13 cellular contexts compared by ENCODE assay signal in genomic region chr20:37669773-37670236, GRCh38. TPM values are rescaled to one million over a fixed set of nuclear protein-coding genes. Genes with fewer than 3 reads are reported as not detected.
DNase-seq lines count a peak whose midpoint lies in the region; ATAC-seq and TF ChIP-seq lines count a peak whose summit lies in the region.
"Had no signal": no experiment of that assay in that cellular context is flagged by ENCODE, and none has a peak within 500 bp of the region (broad histone marks: within the 10 kb centered on the region; RNA-seq: fewer than 3 reads in every experiment).

No MANE protein-coding gene starts in this region.

- TF ChIP-seq CTCF in glutamatergic neuron (IDR thresholded peaks at IDR 0.05; ENCODE audit: partially characterized antibody, unreplicated experiment), result no peak
- TF ChIP-seq CTCF in suprapubic skin (IDR thresholded peaks at IDR 0.05), result no peak
- no peak for TF ChIP-seq CTCF in hepatocyte (IDR thresholded peaks at IDR 0.05; ENCODE audit: poor library complexity)

- H3K27ac Mint-ChIP-seq in glutamatergic neuron (ENCODE audit: unreplicated experiment), result peak overlapping the region; percentile 66
- H3K27ac Mint-ChIP-seq in CD8-positive, alpha-beta memory T cell, result no peak overlapping the region
- H3K27ac Mint-ChIP-seq: B cell; effector memory CD8-positive, alpha-beta T cell had no signal

- H3K9me3 ChIP-seq in right cardiac atrium (ENCODE audit: control insufficient read depth, low read length) (no peaks in the 10 kb centered on the region), suprapubic skin (no peaks in the 10 kb centered on the region), hepatocyte (ENCODE audit: low read depth) (no peaks in the 10 kb centered on the region)
- no peaks in the 10 kb centered on the region for H3K9me3 ChIP-seq in CD8-positive, alpha-beta memory T cell (ENCODE audit: low read length)

- H3K4me1 ChIP-seq in right cardiac atrium (ENCODE audit: control insufficient read depth, insufficient read depth, low read length), result no peaks in the 10 kb centered on the region
- peaks cover 6% of the 10 kb centered on the region for H3K4me1 ChIP-seq in suprapubic skin
- H3K4me1 ChIP-seq in CD8-positive, alpha-beta memory T cell (ENCODE audit: insufficient read depth, low read length), result no peaks in the 10 kb centered on the region
- no peaks in the 10 kb centered on the region for H3K4me1 ChIP-seq in hepatocyte (ENCODE audit: insufficient read depth)

- no peaks in the 10 kb centered on the region for H3K27me3 ChIP-seq in right cardiac atrium (ENCODE audit: control insufficient read depth, insufficient read depth)
- H3K27me3 ChIP-seq in suprapubic skin, result peaks cover 23% of the 10 kb centered on the region
- H3K27me3 ChIP-seq in CD8-positive, alpha-beta memory T cell (ENCODE audit: insufficient read depth, low read length, poor library complexity, severe bottlenecking), result peaks cover 6% of the 10 kb centered on the region
- H3K27me3 ChIP-seq in hepatocyte, result no peaks in the 10 kb centered on the region

- no peak for TF ChIP-seq POLR2A in suprapubic skin (IDR thresholded peaks at IDR 0.05)

- H4K20me1 ChIP-seq in hepatocyte (ENCODE audit: insufficient read depth, poor library complexity, severe bottlenecking), result no peaks in the 10 kb centered on the region

- H3K36me3 ChIP-seq in suprapubic skin (no peaks in the 10 kb centered on the region), hepatocyte (replicated peaks; ENCODE audit: insufficient read depth, low read depth) (no peaks in the 10 kb centered on the region)
- no peaks in the 10 kb centered on the region for H3K36me3 ChIP-seq in CD8-positive, alpha-beta memory T cell (ENCODE audit: insufficient read depth, low read length)

- POLR2A ChIA-PET in CD8-positive, alpha-beta memory T cell (lab: Charles Lee), result no interaction called here

- peak overlapping the region; percentile 34 for H3K4me3 ChIP-seq in right cardiac atrium (ENCODE audit: low read length)
- peak overlapping the region; percentile 25 for H3K4me3 ChIP-seq in suprapubic skin
- no peak overlapping the region for H3K4me3 ChIP-seq in CD8-positive, alpha-beta memory T cell (ENCODE audit: low read length)
- no peak overlapping the region for H3K4me3 ChIP-seq in hepatocyte

- ATAC-seq in right cardiac atrium (no peak), left ventricle myocardium superior (no peak)
- ATAC-seq: effector memory CD8-positive, alpha-beta T cell had no signal

- intact Hi-C loops in right cardiac atrium (cut with DNase I), result no loop called here
- intact Hi-C loops in left ventricle myocardium superior (cut with micrococcal nuclease), result no loop called here

- DNase-seq in right cardiac atrium (no peak), left ventricle myocardium superior (no peak), SK-N-DZ (ENCODE audit: low spot score) (peak; percentile 54), glutamatergic neuron (no peak), suprapubic skin (ENCODE audit: low spot score in 2 of 2) (no peak), D341Med (ENCODE audit: low spot score) (no peak), hepatocyte (ENCODE audit: low spot score) (no peak)
- DNase-seq in CD8-positive, alpha-beta memory T cell, result no peak
- DNase-seq: activated CD8-positive, alpha-beta memory T cell treated with anti-CD3 and anti-CD28 coated beads for 24 hours; effector memory CD8-positive, alpha-beta T cell; kidney; NCI-H1436 treated with DMSO at 0.1 percent for 48 hours had no signal

- H3K27ac ChIP-seq in right cardiac atrium (ENCODE audit: low read length), result no peak overlapping the region
- no peak overlapping the region for H3K27ac ChIP-seq in suprapubic skin
- H3K27ac ChIP-seq in CD8-positive, alpha-beta memory T cell (ENCODE audit: low read depth, low read length), result no peak overlapping the region
- no peak overlapping the region for H3K27ac ChIP-seq in hepatocyte

- CTCF ChIA-PET in CD8-positive, alpha-beta memory T cell (lab: Charles Lee), result no interaction called here

- H3K27me3 Mint-ChIP-seq in glutamatergic neuron (ENCODE audit: unreplicated experiment), result peaks cover 6% of the 10 kb centered on the region
- H3K27me3 Mint-ChIP-seq in CD8-positive, alpha-beta memory T cell, result peaks cover 50% of the 10 kb centered on the region in 2 donors

- no peaks in the 10 kb centered on the region for H3K79me2 ChIP-seq in hepatocyte

- 48% methylated on average over 12 of the region's 12 CpGs for WGBS in right cardiac atrium
- WGBS in suprapubic skin, result 57% methylated on average over 12 of the region's 12 CpGs
- 85% methylated on average over 12 of the region's 12 CpGs for WGBS in hepatocyte (ENCODE audit: low lambda C conversion rate, missing lambda C conversion rate)

- H3K36me3 Mint-ChIP-seq in glutamatergic neuron (ENCODE audit: unreplicated experiment), result no peaks in the 10 kb centered on the region
- peaks cover 0 to 4% (median 2%) of the 10 kb centered on the region in 3 donors for H3K36me3 Mint-ChIP-seq in CD8-positive, alpha-beta memory T cell

- H3K9me2 ChIP-seq in hepatocyte (replicated peaks; ENCODE audit: insufficient read depth), result no peaks in the 10 kb centered on the region

- H3K4me3 Mint-ChIP-seq in glutamatergic neuron (ENCODE audit: unreplicated experiment), result peak overlapping the region; percentile 59
- no peak overlapping the region for H3K4me3 Mint-ChIP-seq in CD8-positive, alpha-beta memory T cell
- H3K4me3 Mint-ChIP-seq: B cell; effector memory CD8-positive, alpha-beta T cell had no signal

- no peak overlapping the region for H2AFZ ChIP-seq in hepatocyte

- peaks cover 10% of the 10 kb centered on the region for H3K9me3 Mint-ChIP-seq in glutamatergic neuron (ENCODE audit: unreplicated experiment)
- peaks cover 0 to 7% (median 3%) of the 10 kb centered on the region in 5 donors for H3K9me3 Mint-ChIP-seq in CD8-positive, alpha-beta memory T cell
- H3K9me3 Mint-ChIP-seq: effector memory CD8-positive, alpha-beta T cell had no signal

- TF ChIP-seq EP300 in suprapubic skin (IDR thresholded peaks at IDR 0.05), result no peak

- H3K4me1 Mint-ChIP-seq in glutamatergic neuron (ENCODE audit: low read depth, unreplicated experiment), result peaks cover 30% of the 10 kb centered on the region
- no peaks in the 10 kb centered on the region for H3K4me1 Mint-ChIP-seq in CD8-positive, alpha-beta memory T cell
- H3K4me1 Mint-ChIP-seq: B cell had no signal

- H3K4me2 ChIP-seq in hepatocyte, result no peak overlapping the region

RNA-seq across cellular contexts. Expression of gene CTNNBL1, which starts 24.0 kb away (rescaled TPM):
- total RNA-seq in right cardiac atrium (10 to 100 TPM; 52.9 to 65.7 (median 59.5) TPM), left ventricle myocardium superior (63.4 TPM), glutamatergic neuron (ENCODE audit: unreplicated experiment) (58.0 TPM), suprapubic skin (10 to 100 TPM; 17.2 to 27.4 (median 26.1) TPM), hepatocyte (25.7 and 27.6 TPM in 2 replicates)
- polyA plus RNA-seq in right cardiac atrium (43.8 TPM), hepatocyte (48.0 and 55.0 TPM in 2 replicates)
- 65.9 and 74.2 TPM in 2 replicates for polyA plus RNA-seq in SK-N-DZ (2014; cell fraction: cytosol; rRNA removed)
- 33.6 and 55.4 TPM in 2 replicates for polyA plus RNA-seq in SK-N-DZ (2014; cell fraction: nucleus; rRNA removed)
- total RNA-seq in CD8-positive, alpha-beta memory T cell, result 10 to 100 TPM; 86.8 to 88.9 TPM
- 97.8 TPM for polyA plus RNA-seq in CD8-positive, alpha-beta memory T cell

Comparison
In these comparisons a context has a peak if more than half of its experiments do, and no peak if none do; other contexts are left out.
1. H3K4me3 ChIP-seq: peak in right cardiac atrium (single experiment) and suprapubic skin (single experiment); none in CD8-positive, alpha-beta memory T cell (single experiment) and hepatocyte (single experiment).